In the genomic region with DNA sequence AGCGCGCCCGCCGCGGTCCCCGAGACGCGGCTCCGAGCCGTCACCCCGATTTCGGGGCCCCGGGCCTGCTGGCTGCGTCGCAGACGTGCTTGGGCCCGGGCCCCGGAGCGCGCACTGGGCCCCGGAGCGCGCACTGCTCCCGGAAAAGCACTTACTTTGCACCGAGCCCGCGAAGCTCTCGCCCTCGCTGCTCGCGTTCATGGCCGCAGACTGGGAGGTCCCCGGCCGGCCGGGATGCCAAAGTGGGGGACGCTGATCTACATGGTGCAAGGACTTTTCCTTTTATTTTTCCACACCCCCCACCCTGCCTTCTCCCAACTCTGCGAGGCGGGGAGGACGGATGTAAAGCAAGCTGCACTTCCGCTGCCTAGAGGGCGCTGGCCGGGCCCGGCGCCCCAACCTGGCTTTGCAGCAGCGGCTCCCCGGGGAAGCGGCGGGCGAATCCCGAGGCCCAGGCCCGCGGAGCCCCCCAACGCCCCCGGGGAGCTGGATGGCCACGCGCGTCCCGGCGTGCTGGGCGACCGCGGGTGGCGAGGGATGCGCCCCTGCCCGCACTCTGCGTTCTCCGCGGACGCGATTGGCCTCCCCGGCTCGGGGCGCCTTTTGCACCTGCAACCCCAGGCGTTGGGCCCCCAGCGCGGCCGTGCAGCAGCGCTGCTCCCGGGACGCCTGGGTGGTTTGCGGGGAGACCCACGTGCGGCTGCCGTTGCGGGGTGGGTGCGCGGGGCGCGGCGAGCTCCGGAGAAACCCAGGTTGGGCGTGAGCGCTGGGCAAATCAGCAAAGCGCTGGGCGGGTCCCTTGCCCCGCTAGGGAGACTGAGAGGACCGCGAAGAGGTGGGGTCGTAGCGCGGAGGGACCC, we compare ENCODE assay signal across 8 cellular contexts. TPM values are rescaled to one million over a fixed set of nuclear protein-coding genes. Genes with fewer than 3 reads are reported as not detected.
A peak's percentile ranks its signal among the peaks of the same experiment; 100 is the strongest.
DNase-seq lines count a peak whose midpoint lies in the region; ATAC-seq and TF ChIP-seq lines count a peak whose summit lies in the region.

A gene (minus strand): TSS at position 344 of the 860 bp plus-strand sequence. CDS start 143 bp downstream, at position 201.

- H3K9ac ChIP-seq in BLaER1 (peak within 1 kb of the TSS; percentile 94), duodenal mucosa (ENCODE audit: low read depth in 1 of 2, low read length in 2 of 2) (peak within 1 kb of the TSS; percentile 73 to 88)

- H3K9me3 Mint-ChIP-seq in activated CD4-positive, alpha-beta memory T cell treated with anti-CD3 and anti-CD28 coated beads for 36 hours, result no peaks in the 10 kb centered on the region

- no peaks in the 10 kb centered on the region for H3K27me3 Mint-ChIP-seq in activated CD4-positive, alpha-beta memory T cell treated with anti-CD3 and anti-CD28 coated beads for 36 hours

- peaks cover 20% of the 10 kb centered on the region for H3K4me1 Mint-ChIP-seq in activated CD4-positive, alpha-beta memory T cell treated with anti-CD3 and anti-CD28 coated beads for 36 hours (ENCODE audit: low read depth)

- peaks cover 20% of the 10 kb centered on the region for H3K4me1 ChIP-seq in BLaER1
- peaks cover 13 to 14% of the 10 kb centered on the region in 2 donors for H3K4me1 ChIP-seq in duodenal mucosa (ENCODE audit: control insufficient read depth in 1 of 2, insufficient read depth in 2 of 2, low read length in 2 of 2)
- peaks cover 5% of the 10 kb centered on the region for H3K4me1 ChIP-seq in lower lobe of right lung

- POLR2A ChIA-PET in activated CD4-positive, alpha-beta memory T cell treated with anti-CD3 and anti-CD28 coated beads for 36 hours (lab: Charles Lee), result interaction anchor here (0.6 to 1.0 kb wide), 2 partner anchors 962 to 1403 kb away, joined by 3 read pairs; no protein-coding TSS in a partner anchor

- H3K27ac ChIP-seq in BLaER1 (peak within 1 kb of the TSS; percentile 95), duodenal mucosa (ENCODE audit: low read depth, low read length) (peak within 1 kb of the TSS; percentile 80), lower lobe of right lung (peak within 1 kb of the TSS; percentile 93)

- DNase-seq in NCI-H524 treated with DMSO at 0.1 percent for 48 hours (lab: John Stamatoyannopoulos, UW) (peak; percentile 13), lower lobe of right lung (peak; percentile 80)
- DNase-seq in activated CD4-positive, alpha-beta memory T cell treated with anti-CD3 and anti-CD28 coated beads for 36 hours, result peak; percentile 77
- peak; percentile 13 to 57 (median 30) for DNase-seq in stimulated activated CD4-positive, alpha-beta T cell treated with anti-CD3 and anti-CD28 coated beads, TNF-alpha, amount 100 ng/mL, for 1 hour (ENCODE audit: low read depth in 3 of 3, low spot score in 1 of 3)

- peak within 1 kb of the TSS; percentile 91 for H3K27ac Mint-ChIP-seq in activated CD4-positive, alpha-beta memory T cell treated with anti-CD3 and anti-CD28 coated beads for 36 hours

- intact Hi-C loops in activated CD4-positive, alpha-beta memory T cell treated with anti-CD3 and anti-CD28 coated beads for 36 hours (cut with micrococcal nuclease), result loop anchor here (1.0 kb wide), 1 partner anchor 116 kb away; no protein-coding TSS in a partner anchor
- intact Hi-C loops in lower lobe of right lung (cut with DNase I), result no loop called here

- H3K4me3 Mint-ChIP-seq in activated CD4-positive, alpha-beta memory T cell treated with anti-CD3 and anti-CD28 coated beads for 36 hours, result peak within 1 kb of the TSS; percentile 92

- ATAC-seq in GM19043 (IDR thresholded peaks at IDR 0.05; ENCODE audit: low read depth, unreplicated experiment) (peak; percentile 65), HG03354 (IDR thresholded peaks at IDR 0.05; ENCODE audit: poor library complexity, severe bottlenecking, unreplicated experiment) (peak; percentile 77), lower lobe of right lung (peak; percentile 94 to 97)

- H3K9me3 ChIP-seq in BLaER1, result no peaks in the 10 kb centered on the region
- H3K9me3 ChIP-seq in duodenal mucosa (ENCODE audit: control insufficient read depth in 1 of 2, low read length in 2 of 2), result no peaks in the 10 kb centered on the region
- no peaks in the 10 kb centered on the region for H3K9me3 ChIP-seq in lower lobe of right lung

- peak; percentile 64 for TF ChIP-seq CTCF in lower lobe of right lung (IDR thresholded peaks at IDR 0.05)

- H4K20me1 ChIP-seq in BLaER1, result peaks cover 11% of the 10 kb centered on the region; the same call in 1 of the 2 replicates

- H3K36me3 ChIP-seq in BLaER1 (peaks cover 6% of the 10 kb centered on the region), duodenal mucosa (ENCODE audit: control insufficient read depth in 1 of 2, insufficient read depth in 2 of 2, low read length in 2 of 2) (peaks cover 0 to 3% of the 10 kb centered on the region in 2 donors), lower lobe of right lung (peaks cover 2% of the 10 kb centered on the region)

- H3K4me2 ChIP-seq in BLaER1, result peak within 1 kb of the TSS; percentile 89

- CTCF ChIA-PET in activated CD4-positive, alpha-beta memory T cell treated with anti-CD3 and anti-CD28 coated beads for 36 hours (lab: Charles Lee), result interaction anchor here (1.1 to 1.9 kb wide), 7 partner anchors 9 to 779 kb away, joined by 3 to 8 read pairs (median 4); no protein-coding TSS in a partner anchor

- peaks cover 2% of the 10 kb centered on the region for H3K36me3 Mint-ChIP-seq in activated CD4-positive, alpha-beta memory T cell treated with anti-CD3 and anti-CD28 coated beads for 36 hours

- H3K27me3 ChIP-seq in BLaER1 (no peaks in the 10 kb centered on the region), duodenal mucosa (ENCODE audit: control insufficient read depth in 1 of 2, insufficient read depth in 2 of 2, low read length in 2 of 2) (no peaks in the 10 kb centered on the region), lower lobe of right lung (ENCODE audit: low read depth) (no peaks in the 10 kb centered on the region)

- H3K4me3 ChIP-seq in BLaER1 (peak within 1 kb of the TSS; percentile 96), duodenal mucosa (ENCODE audit: low read depth in 1 of 2, low read length in 2 of 2) (peak within 1 kb of the TSS; percentile 83 to 99), lower lobe of right lung (peak within 1 kb of the TSS; percentile 91)

RNA-seq across cellular contexts. Expression of the gene that starts here (rescaled TPM):
- 10 to 100 TPM in 1 of 2 experiments, 1 to 10 TPM in 1; 9.2 to 11.8 TPM for total RNA-seq in activated CD4-positive, alpha-beta memory T cell treated with anti-CD3 and anti-CD28 coated beads for 36 hours
- total RNA-seq in lower lobe of right lung, result 12.8 TPM

Comparison
In these comparisons a context has a peak if more than half of its experiments do, and no peak if none do; other contexts are left out.
1. Peak in every context shown above with its lines: DNase-seq, ATAC-seq, H3K4me3 ChIP-seq and H3K27ac ChIP-seq.
2. DNase-seq: peak in every context shown above with its lines; median percentile 80 in lower lobe of right lung; 77 in activated CD4-positive, alpha-beta memory T cell treated with anti-CD3 and anti-CD28 coated beads for 36 hours; 30 in stimulated activated CD4-positive, alpha-beta T cell treated with anti-CD3 and anti-CD28 coated beads, TNF-alpha, amount 100 ng/mL, for 1 hour; 13 in NCI-H524 treated with DMSO at 0.1 percent for 48 hours.